In the genomic region with DNA sequence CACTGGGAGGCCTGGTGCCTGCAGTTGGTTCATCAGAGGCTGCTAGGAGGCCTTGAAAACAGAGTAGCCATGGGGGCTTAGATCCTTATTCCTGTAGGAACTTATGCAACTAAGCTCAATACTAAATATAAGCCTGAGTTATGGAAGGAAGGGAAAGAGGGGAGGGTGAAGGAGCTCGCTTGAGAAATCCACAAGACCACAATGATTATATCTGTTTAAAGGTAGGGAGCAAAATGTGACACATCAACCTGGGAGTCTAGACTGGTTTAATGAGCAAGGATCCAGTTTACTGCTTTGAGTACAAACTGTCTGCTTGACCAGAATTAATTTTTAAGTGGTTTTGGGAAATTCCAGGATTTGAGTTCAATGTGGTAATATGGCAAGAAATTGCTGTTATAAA, we compare ENCODE assay signal across 29 cellular contexts. TPM values are rescaled to one million over a fixed set of nuclear protein-coding genes. Genes with fewer than 3 reads are reported as not detected.
"Had no signal": no experiment of that assay in that cellular context is flagged by ENCODE, and none has a peak within 500 bp of the region (broad histone marks: within the 10 kb centered on the region; RNA-seq: fewer than 3 reads in every experiment).

No MANE protein-coding gene starts in this region.

- H3K36me3 ChIP-seq: breast epithelium, right lobe of liver, thyroid gland, vagina had no signal

- H3K4me3 ChIP-seq: breast epithelium, esophagus muscularis mucosa, heart right ventricle, left ventricle myocardium inferior, lung, mucosa of descending colon, right lobe of liver, skin epidermis, thyroid gland, upper lobe of left lung, vagina had no signal

- DNase-seq: activated CD4-positive, alpha-beta memory T cell treated with anti-CD3 and anti-CD28 coated beads, Interleukin-2, amount 10 ng/mL, durations not matched to agents 7 days and 5 days; activated CD4-positive, alpha-beta T cell treated with anti-CD3 and anti-CD28 coated beads, Interleukin-2, amount 10 ng/mL, durations not matched to agents 24 days and 14 days; activated CD4-positive, CD25-positive, alpha-beta regulatory T cell treated with anti-CD3 and anti-CD28 coated beads, Interleukin-2, amount 50 U/mL, for 72 hours; activated CD8-positive, alpha-beta memory T cell treated with anti-CD3 and anti-CD28 coated beads, Interleukin-2, amount 50 U/mL, for 48 hours; activated effector memory CD4-positive, alpha-beta T cell treated with Interleukin-2 at 50 U/mL for 16 hours; activated naive CD4-positive, alpha-beta T cell treated with anti-CD3 and anti-CD28 coated beads for 36 hours; activated T-cell treated with anti-CD3 and anti-CD28 coated beads, Interleukin-2, amount 50 U/mL, for 48 hours; amygdala; central memory CD4-positive, alpha-beta T cell; foreskin keratinocyte; heart right ventricle; left ventricle myocardium inferior; mucosa of descending colon; posterior cingulate gyrus; right lobe of liver; stimulated activated CD4-positive, alpha-beta T cell treated with anti-CD3 and anti-CD28 coated beads, Interleukin-4, amount 100 ng/mL, for 24 hours; stimulated activated naive CD8-positive, alpha-beta T cell treated with anti-CD3 and anti-CD28 coated beads, Interleukin-15, amount 100 ng/mL, for 72 hours; T-helper 1 cell; thyroid gland; upper lobe of left lung had no signal

- H3K27me3 ChIP-seq: breast epithelium, esophagus muscularis mucosa, foreskin keratinocyte, heart right ventricle, right lobe of liver, thyroid gland, upper lobe of left lung, vagina had no signal

- H3K4me1 Mint-ChIP-seq: activated CD4-positive, alpha-beta memory T cell treated with anti-CD3 and anti-CD28 coated beads, Interleukin-2, amount 10 ng/mL, durations not matched to agents 7 days and 5 days; activated CD4-positive, alpha-beta T cell treated with anti-CD3 and anti-CD28 coated beads, Interleukin-2, amount 10 ng/mL, durations not matched to agents 24 days and 14 days; stimulated activated memory B cell treated with anti-CD40 and anti-IgM and Interleukin-4, amounts not matched to agents 10 μg/mL and 1 μg/mL and 100 μg/mL, for 72 hours; stimulated activated naive CD8-positive, alpha-beta T cell treated with anti-CD3 and anti-CD28 coated beads, Interleukin-15, amount 100 ng/mL, for 72 hours had no signal

- H3K9me3 Mint-ChIP-seq: activated CD4-positive, alpha-beta memory T cell treated with anti-CD3 and anti-CD28 coated beads, Interleukin-2, amount 10 ng/mL, durations not matched to agents 7 days and 5 days; activated CD4-positive, alpha-beta T cell treated with anti-CD3 and anti-CD28 coated beads, Interleukin-2, amount 10 ng/mL, durations not matched to agents 24 days and 14 days; activated naive CD4-positive, alpha-beta T cell treated with anti-CD3 and anti-CD28 coated beads for 36 hours; dendritic cell treated with granulocyte-macrophage colony-stimulating factor and Interleukin-4, amounts not matched to agents 40 ng/mL and 50 ng/mL, for 4 days; natural killer cell treated with Interleukin-12 subunit alpha and Interleukin-12 subunit beta and Interleukin-15 and Interleukin-18, amount 100 ng/mL, for 72 hours; stimulated activated memory B cell treated with anti-CD40 and anti-IgM and Interleukin-4, amounts not matched to agents 10 μg/mL and 1 μg/mL and 100 μg/mL, for 72 hours; stimulated activated naive CD8-positive, alpha-beta T cell treated with anti-CD3 and anti-CD28 coated beads, Interleukin-15, amount 100 ng/mL, for 72 hours had no signal

- ATAC-seq: mucosa of descending colon; right lobe of liver; stimulated activated memory B cell treated with anti-CD40 and anti-IgM and Interleukin-4, amounts not matched to agents 10 μg/mL and 1 μg/mL and 100 μg/mL, for 72 hours; stimulated activated naive CD8-positive, alpha-beta T cell treated with anti-CD3 and anti-CD28 coated beads, Interleukin-15, amount 100 ng/mL, for 72 hours had no signal

- H3K4me1 ChIP-seq: breast epithelium, esophagus muscularis mucosa, foreskin keratinocyte, right lobe of liver, thyroid gland, upper lobe of left lung, vagina had no signal

- H3K27ac ChIP-seq: breast epithelium, esophagus muscularis mucosa, foreskin keratinocyte, heart right ventricle, left ventricle myocardium inferior, right lobe of liver, skin epidermis, thyroid gland, upper lobe of left lung, vagina had no signal

- H3K4me3 Mint-ChIP-seq: activated CD4-positive, alpha-beta memory T cell treated with anti-CD3 and anti-CD28 coated beads, Interleukin-2, amount 10 ng/mL, durations not matched to agents 7 days and 5 days; activated CD4-positive, alpha-beta T cell treated with anti-CD3 and anti-CD28 coated beads, Interleukin-2, amount 10 ng/mL, durations not matched to agents 24 days and 14 days; activated naive CD4-positive, alpha-beta T cell treated with anti-CD3 and anti-CD28 coated beads for 36 hours; dendritic cell treated with granulocyte-macrophage colony-stimulating factor and Interleukin-4, amounts not matched to agents 40 ng/mL and 50 ng/mL, for 4 days; natural killer cell treated with Interleukin-12 subunit alpha and Interleukin-12 subunit beta and Interleukin-15 and Interleukin-18, amount 100 ng/mL, for 72 hours; stimulated activated memory B cell treated with anti-CD40 and anti-IgM and Interleukin-4, amounts not matched to agents 10 μg/mL and 1 μg/mL and 100 μg/mL, for 72 hours; stimulated activated naive CD8-positive, alpha-beta T cell treated with anti-CD3 and anti-CD28 coated beads, Interleukin-15, amount 100 ng/mL, for 72 hours had no signal

- H3K27ac Mint-ChIP-seq: activated CD4-positive, alpha-beta memory T cell treated with anti-CD3 and anti-CD28 coated beads, Interleukin-2, amount 10 ng/mL, durations not matched to agents 7 days and 5 days; activated CD4-positive, alpha-beta T cell treated with anti-CD3 and anti-CD28 coated beads, Interleukin-2, amount 10 ng/mL, durations not matched to agents 24 days and 14 days; activated naive CD4-positive, alpha-beta T cell treated with anti-CD3 and anti-CD28 coated beads for 36 hours; dendritic cell treated with granulocyte-macrophage colony-stimulating factor and Interleukin-4, amounts not matched to agents 40 ng/mL and 50 ng/mL, for 4 days; stimulated activated memory B cell treated with anti-CD40 and anti-IgM and Interleukin-4, amounts not matched to agents 10 μg/mL and 1 μg/mL and 100 μg/mL, for 72 hours had no signal

- H3K9me3 ChIP-seq: breast epithelium, esophagus muscularis mucosa, heart right ventricle, left ventricle myocardium inferior, mucosa of descending colon, right lobe of liver, thyroid gland, upper lobe of left lung, vagina had no signal

- H3K27me3 Mint-ChIP-seq: activated CD4-positive, alpha-beta memory T cell treated with anti-CD3 and anti-CD28 coated beads, Interleukin-2, amount 10 ng/mL, durations not matched to agents 7 days and 5 days; activated CD4-positive, alpha-beta T cell treated with anti-CD3 and anti-CD28 coated beads, Interleukin-2, amount 10 ng/mL, durations not matched to agents 24 days and 14 days; dendritic cell treated with granulocyte-macrophage colony-stimulating factor and Interleukin-4, amounts not matched to agents 40 ng/mL and 50 ng/mL, for 4 days; natural killer cell treated with Interleukin-12 subunit alpha and Interleukin-12 subunit beta and Interleukin-15 and Interleukin-18, amount 100 ng/mL, for 72 hours; stimulated activated memory B cell treated with anti-CD40 and anti-IgM and Interleukin-4, amounts not matched to agents 10 μg/mL and 1 μg/mL and 100 μg/mL, for 72 hours; stimulated activated naive CD8-positive, alpha-beta T cell treated with anti-CD3 and anti-CD28 coated beads, Interleukin-15, amount 100 ng/mL, for 72 hours had no signal

RNA-seq across cellular contexts. Expression of a gene that starts 20.4 kb away (rescaled TPM):
- total RNA-seq: activated CD4-positive, alpha-beta memory T cell treated with anti-CD3 and anti-CD28 coated beads, Interleukin-2, amount 10 ng/mL, durations not matched to agents 7 days and 5 days; activated CD4-positive, alpha-beta T cell treated with anti-CD3 and anti-CD28 coated beads, Interleukin-2, amount 10 ng/mL, durations not matched to agents 24 days and 14 days; activated naive CD4-positive, alpha-beta T cell treated with anti-CD3 and anti-CD28 coated beads for 36 hours; foreskin keratinocyte; natural killer cell treated with Interleukin-12 subunit alpha and Interleukin-12 subunit beta and Interleukin-15 and Interleukin-18, amount 100 ng/mL, for 72 hours; osteoblast; right lobe of liver had no signal
- polyA plus RNA-seq: foreskin keratinocyte had no signal
